Comparison of ENCODE assay signal across 8 cellular contexts in the genomic region with DNA sequence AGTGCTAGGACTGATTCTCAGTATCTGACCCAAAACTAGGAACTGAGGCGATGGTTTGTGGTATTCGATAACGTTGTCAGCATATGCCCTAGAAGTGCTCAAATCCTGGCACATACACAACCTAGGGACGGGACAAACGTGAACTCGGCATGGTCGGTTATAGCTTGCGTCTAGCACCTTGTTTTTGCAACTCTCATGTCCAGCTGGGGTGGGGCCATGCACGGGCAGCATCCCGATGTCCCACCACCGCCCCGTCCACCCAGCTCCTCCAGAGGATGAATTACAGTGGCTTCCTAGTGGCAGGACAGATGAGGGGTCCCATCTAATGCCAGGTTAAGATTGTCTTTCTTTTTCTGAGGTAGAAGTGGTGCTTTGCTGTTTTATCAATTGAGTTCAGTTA. TPM values are rescaled to one million over a fixed set of nuclear protein-coding genes. Genes with fewer than 3 reads are reported as not detected.
"Had no signal": no experiment of that assay in that cellular context is flagged by ENCODE, and none has a peak within 500 bp of the region (broad histone marks: within the 10 kb centered on the region; RNA-seq: fewer than 3 reads in every experiment).

No MANE protein-coding gene starts in this region.

- ATAC-seq: GM23338, HCT116, K562 had no signal

- H3K27ac Mint-ChIP-seq: GM23338, HFFc6 had no signal

- H2AFZ ChIP-seq: GM23338 had no signal

- H3K9me3 ChIP-seq: HAP-1 had no signal

- H3K4me3 Mint-ChIP-seq: GM23338, HFFc6 had no signal

- H3K36me3 ChIP-seq: HAP-1 had no signal

- H3K4me1 ChIP-seq: HAP-1 had no signal

- H3K4me2 ChIP-seq: GM23338 had no signal

- H3K4me3 ChIP-seq: GM23338, HAP-1, K562 had no signal

- DNase-seq: HFFc6, IMR-90 had no signal

RNA-seq across cellular contexts. Expression of a gene that starts 31.6 kb away (rescaled TPM):
- total RNA-seq: GM23338, H1, HFFc6, HT-29, IMR-90, K562 had no signal
- polyA plus RNA-seq: GM23338, H1, IMR-90, K562 had no signal
